Comparison of ENCODE assay signal across 8 cellular contexts in the genomic region with DNA sequence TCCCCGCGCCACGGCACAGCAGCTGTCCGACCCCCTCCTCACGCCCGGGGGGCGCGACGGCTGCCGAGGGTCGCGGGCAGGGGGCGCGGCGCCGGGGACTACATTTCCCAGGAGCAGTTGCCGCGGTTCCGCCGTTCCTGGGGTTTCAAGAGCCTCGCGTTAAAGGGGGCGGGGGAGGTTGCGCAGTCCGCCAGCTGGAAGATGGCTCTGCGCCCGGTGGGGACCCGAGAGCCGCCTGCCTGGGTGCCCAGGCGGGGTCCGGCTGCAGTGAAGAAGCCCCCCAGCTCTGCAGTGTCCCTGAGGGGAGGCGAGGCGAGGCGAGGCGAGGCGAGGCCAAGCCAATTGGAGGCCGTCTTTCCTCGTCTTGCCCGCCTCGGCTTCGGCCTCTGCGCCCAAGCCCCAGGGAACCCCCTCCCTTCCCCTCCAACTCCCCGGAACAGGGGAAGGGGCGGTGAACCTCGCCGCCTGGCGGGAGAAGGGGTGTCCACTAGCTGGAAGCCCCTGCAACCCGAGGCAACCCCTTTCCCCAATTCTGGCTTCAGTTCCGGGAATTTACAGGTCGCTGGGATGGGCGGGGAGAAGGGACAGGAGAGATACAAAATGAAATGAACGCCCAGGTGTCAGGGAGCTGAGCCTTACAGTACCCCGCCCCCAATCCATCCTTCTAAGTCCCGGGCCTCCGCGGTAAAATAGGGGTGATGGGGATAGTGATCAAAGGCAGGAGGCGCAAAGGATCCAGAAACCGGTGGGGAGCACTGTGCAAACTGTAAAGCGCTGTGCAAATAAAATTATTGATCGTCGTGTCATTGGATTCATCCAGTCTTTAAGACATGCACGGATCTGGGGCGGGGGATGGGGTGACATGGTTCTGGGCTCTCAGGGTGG. TPM values are rescaled to one million over a fixed set of nuclear protein-coding genes. Genes with fewer than 3 reads are reported as not detected.
A peak's percentile ranks its signal among the peaks of the same experiment; 100 is the strongest.
DNase-seq lines count a peak whose midpoint lies in the region; ATAC-seq and TF ChIP-seq lines count a peak whose summit lies in the region.

No MANE protein-coding gene starts in this region.

- TF ChIP-seq CTCF in mesothelial cell of epicardium (IDR thresholded peaks at IDR 0.05; ENCODE audit: unreplicated experiment) (peak; percentile 20), type B pancreatic cell (conservative IDR thresholded peaks at IDR 0.05) (peak; percentile 40)

- peak; percentile 49 for ATAC-seq in T-helper 17 cell
- ATAC-seq in GM19452 (IDR thresholded peaks at IDR 0.05; ENCODE audit: unreplicated experiment): no peak
- ATAC-seq in HG03520 (IDR thresholded peaks at IDR 0.05; ENCODE audit: unreplicated experiment): no peak

- peaks cover 18% of the 10 kb centered on the region for H3K4me1 Mint-ChIP-seq in T-helper 17 cell
- H3K4me1 Mint-ChIP-seq in mesothelial cell of epicardium: peaks cover 33% of the 10 kb centered on the region
- H3K4me1 Mint-ChIP-seq in type B pancreatic cell (ENCODE audit: unreplicated experiment): peaks cover 29% of the 10 kb centered on the region

- H3K9me3 ChIP-seq in HUES64 (ENCODE audit: insufficient read depth, low read depth, low read length) (no peaks in the 10 kb centered on the region), T-helper 17 cell (ENCODE audit: control insufficient read depth, low read length, poor library complexity, severe bottlenecking) (no peaks in the 10 kb centered on the region)

- 0 out of 2 replicates have a peak overlapping the region, but pooled peaks have one; percentile 1 for H3K9ac ChIP-seq in HUES64 (ENCODE audit: low read depth, low read length)

- peaks cover 31% of the 10 kb centered on the region for H3K27me3 ChIP-seq in HUES64 (ENCODE audit: insufficient read depth, low read length)

- H3K4me3 ChIP-seq in HUES64 (ENCODE audit: low read length): peak overlapping the region; percentile 83

- H3K4me3 Mint-ChIP-seq in T-helper 17 cell: peak overlapping the region; percentile 89
- H3K4me3 Mint-ChIP-seq in mesothelial cell of epicardium: peak overlapping the region; percentile 77
- peak overlapping the region; percentile 92 for H3K4me3 Mint-ChIP-seq in type B pancreatic cell

- no peak overlapping the region for H3K27ac Mint-ChIP-seq in T-helper 17 cell
- peak overlapping the region; percentile 93 for H3K27ac Mint-ChIP-seq in mesothelial cell of epicardium
- peak overlapping the region; percentile 87 for H3K27ac Mint-ChIP-seq in type B pancreatic cell

- H3K9me3 Mint-ChIP-seq in mesothelial cell of epicardium (no peaks in the 10 kb centered on the region), type B pancreatic cell (no peaks in the 10 kb centered on the region)

- H3K36me3 Mint-ChIP-seq in T-helper 17 cell (ENCODE audit: low read depth): peaks cover 4% of the 10 kb centered on the region
- H3K36me3 Mint-ChIP-seq in mesothelial cell of epicardium: no peaks in the 10 kb centered on the region
- no peaks in the 10 kb centered on the region for H3K36me3 Mint-ChIP-seq in type B pancreatic cell

- H3K27me3 Mint-ChIP-seq in T-helper 17 cell (peaks cover 16% of the 10 kb centered on the region), mesothelial cell of epicardium (ENCODE audit: low read depth) (peaks cover 1% of the 10 kb centered on the region), type B pancreatic cell (peaks cover 3% of the 10 kb centered on the region)

- WGBS in HUES64: under 1% methylated on average over 63 of the region's 63 CpGs

- peaks cover 9% of the 10 kb centered on the region; the same call in 1 of the 2 replicates for H3K4me1 ChIP-seq in HUES64 (ENCODE audit: insufficient read depth, low read length)

- H3K36me3 ChIP-seq in HUES64 (ENCODE audit: insufficient read depth, low read length): no peaks in the 10 kb centered on the region

- peak; percentile 47 for DNase-seq in Caki2 (ENCODE audit: low read depth)
- no peak for DNase-seq in T-helper 17 cell
- peak; percentile 73 for DNase-seq in epidermal melanocyte (ENCODE audit: insufficient read length, low spot score)
- DNase-seq in mesothelial cell of epicardium (ENCODE audit: low spot score in 2 of 2, unreplicated experiment in 2 of 2): peak in 1 of 2 experiments; percentile 73
- no peak for DNase-seq in type B pancreatic cell (ENCODE audit: extremely low spot score, unreplicated experiment)

- no peak overlapping the region; the same call in 1 of the 2 replicates for H3K27ac ChIP-seq in HUES64 (ENCODE audit: low read depth, low read length)

- in situ Hi-C loops in Caki2 (cut with HindIII; ENCODE audit: low pct_unique_long_range_greater_than_20kb, low sequenced_read_pairs): no loop called here

RNA-seq across cellular contexts. Expression of a gene that starts 5.2 kb away (rescaled TPM):
- 33.4 and 42.3 TPM in 2 replicates for total RNA-seq in Caki2 (2014; rRNA removed; shearing (Covaris generic); ENCODE audit: low replicate concordance)
- polyA plus RNA-seq in HUES64 (2013, experiment 1 of 2): 16.9 TPM
- polyA plus RNA-seq in HUES64 (2013, experiment 2 of 2): 20.7 TPM
- total RNA-seq in T-helper 17 cell: 1 to 10 TPM in 1 of 2 donors, under 1 TPM in 1; 0.78 to 2.6 TPM
- 9.8 to 13.2 TPM (median 12.5 TPM) in 3 replicates for total RNA-seq in mesothelial cell of epicardium
- 22.3 and 27.4 TPM in 2 replicates for total RNA-seq in type B pancreatic cell (ENCODE audit: low replicate concordance)

RNA-seq across cellular contexts. Expression of a gene that starts 20.6 kb away (rescaled TPM):
- not detected in 2 replicates for total RNA-seq in Caki2 (2014; rRNA removed; shearing (Covaris generic); ENCODE audit: low replicate concordance)
- 0.20 TPM for polyA plus RNA-seq in HUES64 (2013, experiment 1 of 2)
- polyA plus RNA-seq in HUES64 (2013, experiment 2 of 2): not detected
- total RNA-seq in T-helper 17 cell: not detected
- total RNA-seq in mesothelial cell of epicardium: 0.22 to 0.31 TPM in 2 of 3 replicates, not detected in the other
- total RNA-seq in type B pancreatic cell (ENCODE audit: low replicate concordance): 0.34 TPM in 1 of 2 replicates, not detected in the other

RNA-seq across cellular contexts. Expression of a gene that starts 41.6 kb away (rescaled TPM):
- 54.0 and 62.0 TPM in 2 replicates for total RNA-seq in Caki2 (2014; rRNA removed; shearing (Covaris generic); ENCODE audit: low replicate concordance)
- polyA plus RNA-seq in HUES64 (2013, experiment 1 of 2): 10.6 TPM
- 10.8 TPM for polyA plus RNA-seq in HUES64 (2013, experiment 2 of 2)
- 10 to 100 TPM; 21.3 to 24.4 TPM for total RNA-seq in T-helper 17 cell
- total RNA-seq in mesothelial cell of epicardium: 16.1 to 18.4 TPM (median 17.1 TPM) in 3 replicates
- total RNA-seq in type B pancreatic cell (ENCODE audit: low replicate concordance): 24.2 and 29.4 TPM in 2 replicates

RNA-seq across cellular contexts. Expression of a gene that starts 46.7 kb away (rescaled TPM):
- 475 and 492 TPM in 2 replicates for total RNA-seq in Caki2 (2014; rRNA removed; shearing (Covaris generic); ENCODE audit: low replicate concordance)
- 346 TPM for polyA plus RNA-seq in HUES64 (2013, experiment 1 of 2)
- 404 TPM for polyA plus RNA-seq in HUES64 (2013, experiment 2 of 2)
- 100 to 1,000 TPM; 517 to 546 TPM for total RNA-seq in T-helper 17 cell
- 633 to 642 TPM (median 639 TPM) in 3 replicates for total RNA-seq in mesothelial cell of epicardium
- total RNA-seq in type B pancreatic cell (ENCODE audit: low replicate concordance): 578 and 740 TPM in 2 replicates

Comparison
In these comparisons a context has a peak if more than half of its experiments do, and no peak if none do; other contexts are left out.
1. DNase-seq: peak in Caki2 (single experiment) and epidermal melanocyte (single experiment); none in T-helper 17 cell (0 of 3) and type B pancreatic cell (single experiment).
2. Peak in every context shown above with its lines, with median percentiles within 50 percentile points of each other: H3K4me3 Mint-ChIP-seq.